Comparison of ENCODE assay signal across 23 cellular contexts in the genomic region with DNA sequence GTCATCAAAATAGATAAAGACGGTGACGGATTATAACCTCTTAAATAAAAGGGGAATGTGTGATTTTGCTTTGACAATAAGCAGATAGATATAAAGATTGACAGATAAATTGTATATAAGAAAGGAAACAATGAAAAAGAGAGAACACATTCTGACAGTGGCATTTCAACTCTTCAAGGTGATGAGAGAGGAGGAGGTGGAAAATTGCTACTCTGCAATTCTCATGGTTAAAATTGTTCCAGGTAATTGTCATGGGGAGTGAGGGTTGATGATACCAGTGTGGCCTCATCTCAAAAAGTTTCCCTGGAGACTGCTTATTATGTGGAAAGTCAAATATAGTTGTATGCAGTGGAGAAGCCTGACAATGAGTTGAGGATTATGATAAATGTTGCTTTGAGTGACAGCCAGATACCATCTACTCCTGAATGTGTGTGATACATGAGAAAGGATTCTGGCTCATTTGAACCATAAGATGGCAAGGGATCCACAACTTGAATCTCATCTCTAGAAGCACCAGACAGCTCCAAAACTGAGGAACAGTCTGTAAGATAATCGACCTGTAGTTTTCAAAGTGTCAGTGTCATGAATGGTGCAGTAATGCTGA.
"Had no signal": no experiment of that assay in that cellular context is flagged by ENCODE, and none has a peak within 500 bp of the region (broad histone marks: within the 10 kb centered on the region; RNA-seq: fewer than 3 reads in every experiment).

No MANE protein-coding gene starts in this region.

- H3K27ac ChIP-seq: colonic mucosa, coronary artery, dorsolateral prefrontal cortex, epithelial cell of prostate, esophagus muscularis mucosa, esophagus squamous epithelium, foreskin keratinocyte, gastrocnemius medialis, gastroesophageal sphincter, heart left ventricle, heart right ventricle had no signal

- H3K4me1 ChIP-seq: colonic mucosa, esophagus muscularis mucosa, esophagus squamous epithelium, gastrocnemius medialis, gastroesophageal sphincter had no signal

- H3K36me3 ChIP-seq: colonic mucosa, esophagus muscularis mucosa, esophagus squamous epithelium, gastrocnemius medialis, gastroesophageal sphincter, heart left ventricle, heart right ventricle had no signal

- DNase-seq: colonic mucosa; cortex of kidney; dermis blood vessel endothelial cell; dorsolateral prefrontal cortex; effector CD4-positive, alpha-beta T cell; effector CD8-positive, alpha-beta T cell; effector memory CD4-positive, alpha-beta T cell; effector memory CD8-positive, alpha-beta T cell; endodermal cell; erythroblast; esophagus squamous epithelium; foreskin fibroblast; foreskin keratinocyte; foreskin melanocyte; gastrocnemius medialis; glutamatergic neuron; head of caudate nucleus; heart left ventricle; heart right ventricle had no signal

- H3K4me3 ChIP-seq: colonic mucosa, coronary artery, dorsolateral prefrontal cortex, esophagus muscularis mucosa, esophagus squamous epithelium, gastrocnemius medialis, gastroesophageal sphincter, heart left ventricle, heart right ventricle had no signal

- H3K9me3 ChIP-seq: colonic mucosa, esophagus muscularis mucosa, esophagus squamous epithelium, gastrocnemius medialis, gastroesophageal sphincter, heart left ventricle, heart right ventricle had no signal

- H3K27me3 ChIP-seq: colonic mucosa, dorsolateral prefrontal cortex, esophagus muscularis mucosa, foreskin keratinocyte, gastrocnemius medialis, gastroesophageal sphincter, heart left ventricle, heart right ventricle had no signal
